ENCODE assay signal across 1 cellular context in the genomic region with DNA sequence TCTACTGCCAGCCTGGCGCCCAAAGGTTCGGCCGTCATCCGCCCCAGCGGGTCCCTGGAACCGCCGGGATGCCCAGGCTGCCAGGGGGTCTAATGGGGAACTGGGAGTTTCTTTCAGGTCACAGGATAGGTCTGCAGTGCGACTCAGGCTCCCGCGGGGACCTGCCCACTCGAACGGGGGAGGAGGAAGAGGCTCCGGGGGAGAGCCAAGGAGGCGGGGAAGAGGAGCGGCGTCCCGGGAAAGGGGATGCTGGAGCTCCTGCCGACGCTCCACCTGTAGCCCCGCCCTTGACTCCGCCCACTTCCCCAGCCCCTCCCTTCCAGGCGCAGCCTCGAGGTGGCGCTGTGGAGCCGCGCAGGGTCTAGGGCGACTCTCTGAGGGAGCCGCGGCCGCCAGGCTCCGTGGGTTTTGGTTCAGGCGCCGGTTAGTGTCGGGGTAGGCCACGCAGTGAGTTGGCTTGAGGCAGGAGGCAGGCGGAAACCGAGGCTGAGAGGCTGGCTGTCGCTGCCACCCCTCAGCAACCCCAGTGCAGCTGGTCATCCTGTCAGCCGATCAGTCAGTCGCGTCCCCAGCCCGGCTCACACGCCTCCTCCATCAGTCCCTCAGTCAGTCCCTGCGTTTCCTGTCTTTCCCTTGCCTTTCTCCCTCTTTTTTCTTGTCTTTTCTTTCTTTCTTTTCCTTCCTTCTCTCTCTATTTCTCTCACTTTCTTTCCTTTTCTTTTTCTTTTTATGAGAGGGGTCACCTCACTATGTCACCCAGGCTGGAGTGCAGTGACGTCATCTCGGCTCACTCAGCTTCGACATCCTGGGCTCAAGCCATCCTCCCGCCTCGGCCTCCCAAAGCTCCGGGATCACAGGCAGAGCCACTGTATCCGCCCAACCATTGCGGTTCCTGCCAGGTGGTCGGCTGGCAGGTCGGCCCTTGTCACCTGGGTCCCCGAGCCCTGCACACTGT.
TF ChIP-seq lines count a peak whose summit lies in the region.

No MANE protein-coding gene starts in this region.

TF ChIP-seq in HEK293, 187 proteins besides CTCF, POLR2A, EP300 and RAD21 (continued from another document and continues in another):
- TF ChIP-seq, protein P1, sequence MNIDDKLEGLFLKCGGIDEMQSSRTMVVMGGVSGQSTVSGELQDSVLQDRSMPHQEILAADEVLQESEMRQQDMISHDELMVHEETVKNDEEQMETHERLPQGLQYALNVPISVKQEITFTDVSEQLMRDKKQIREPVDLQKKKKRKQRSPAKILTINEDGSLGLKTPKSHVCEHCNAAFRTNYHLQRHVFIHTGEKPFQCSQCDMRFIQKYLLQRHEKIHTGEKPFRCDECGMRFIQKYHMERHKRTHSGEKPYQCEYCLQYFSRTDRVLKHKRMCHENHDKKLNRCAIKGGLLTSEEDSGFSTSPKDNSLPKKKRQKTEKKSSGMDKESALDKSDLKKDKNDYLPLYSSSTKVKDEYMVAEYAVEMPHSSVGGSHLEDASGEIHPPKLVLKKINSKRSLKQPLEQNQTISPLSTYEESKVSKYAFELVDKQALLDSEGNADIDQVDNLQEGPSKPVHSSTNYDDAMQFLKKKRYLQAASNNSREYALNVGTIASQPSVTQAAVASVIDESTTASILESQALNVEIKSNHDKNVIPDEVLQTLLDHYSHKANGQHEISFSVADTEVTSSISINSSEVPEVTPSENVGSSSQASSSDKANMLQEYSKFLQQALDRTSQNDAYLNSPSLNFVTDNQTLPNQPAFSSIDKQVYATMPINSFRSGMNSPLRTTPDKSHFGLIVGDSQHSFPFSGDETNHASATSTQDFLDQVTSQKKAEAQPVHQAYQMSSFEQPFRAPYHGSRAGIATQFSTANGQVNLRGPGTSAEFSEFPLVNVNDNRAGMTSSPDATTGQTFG (tag by site-specific recombination; IDR thresholded peaks at IDR 0.05; ENCODE audit: borderline replicate concordance) = no peak
- TF ChIP-seq SCRT1 (tag by site-specific recombination; IDR thresholded peaks at IDR 0.05; ENCODE audit: borderline replicate concordance) (peak; percentile 44; the same call in 1 of the 2 replicates), KLF7 (tag by site-specific recombination; IDR thresholded peaks at IDR 0.05; ENCODE audit: borderline replicate concordance) (no peak), ZNF777 (tag by site-specific recombination; IDR thresholded peaks at IDR 0.05; ENCODE audit: borderline replicate concordance) (peak; percentile 10; the same call in 1 of the 2 replicates), ZNF214 (tag by site-specific recombination; IDR thresholded peaks at IDR 0.05; ENCODE audit: borderline replicate concordance) (no peak), ZNF341 (tag by site-specific recombination; IDR thresholded peaks at IDR 0.05; ENCODE audit: low read depth) (peak; percentile 73), ZNF140 (tag by site-specific recombination; IDR thresholded peaks at IDR 0.05) (no peak), ZNF548 (tag by site-specific recombination; IDR thresholded peaks at IDR 0.05) (peak; percentile 12; the same call in 1 of the 2 replicates), IKZF3 (tag by site-specific recombination; IDR thresholded peaks at IDR 0.05) (peak; percentile 97), ZNF223 (tag by site-specific recombination; IDR thresholded peaks at IDR 0.05) (no peak), SALL2 (tag by site-specific recombination; IDR thresholded peaks at IDR 0.05; ENCODE audit: borderline replicate concordance) (peak; percentile 13; the same call in 1 of the 2 replicates), ZNF366 (tag by site-specific recombination; conservative IDR thresholded peaks at IDR 0.05) (peak; percentile 70), ZNF391 (tag by site-specific recombination; IDR thresholded peaks at IDR 0.05; ENCODE audit: borderline replicate concordance, low read depth) (0 out of 2 replicates have a peak, but pooled peaks have one; percentile 19), HOXA7 (CRISPR knock-in tag; IDR thresholded peaks at IDR 0.05; ENCODE audit: borderline replicate concordance) (no peak), KLF9 (tag by site-specific recombination; IDR thresholded peaks at IDR 0.05; ENCODE audit: low read depth) (peak; percentile 71), ZNF610 (tag by site-specific recombination; IDR thresholded peaks at IDR 0.05; ENCODE audit: borderline replicate concordance) (peak; percentile 89; the same call in 1 of the 2 replicates), ZNF529 (tag by site-specific recombination; IDR thresholded peaks at IDR 0.05; ENCODE audit: insufficient replicate concordance) (no peak), ZNF692 (tag by site-specific recombination; IDR thresholded peaks at IDR 0.05) (no peak), RBAK (tag by site-specific recombination; IDR thresholded peaks at IDR 0.05) (no peak), ZBTB48 (tag by site-specific recombination; IDR thresholded peaks at IDR 0.05) (peak; percentile 72; the same call in 1 of the 2 replicates), ZNF175 (tag by site-specific recombination; IDR thresholded peaks at IDR 0.05) (no peak), HIC1 (tag by site-specific recombination; IDR thresholded peaks at IDR 0.05) (peak; percentile 62; the same call in 1 of the 2 replicates), ZNF48 (tag by site-specific recombination; IDR thresholded peaks at IDR 0.05) (no peak), ZSCAN23 (tag by site-specific recombination; IDR thresholded peaks at IDR 0.05) (peak; percentile 18; the same call in 1 of the 2 replicates), ZNF184 (tag by site-specific recombination; IDR thresholded peaks at IDR 0.05) (no peak), ZNF664 (tag by site-specific recombination; IDR thresholded peaks at IDR 0.05) (no peak), ZNF37A (tag by site-specific recombination; IDR thresholded peaks at IDR 0.05) (no peak), GLIS2 (tag by site-specific recombination; IDR thresholded peaks at IDR 0.05) (peak; percentile 88), SP3 (tag by site-specific recombination; IDR thresholded peaks at IDR 0.05) (peak; percentile 97), ZNF701 (tag by site-specific recombination; IDR thresholded peaks at IDR 0.05) (no peak), EGR2 (tag by site-specific recombination; IDR thresholded peaks at IDR 0.05; ENCODE audit: low read depth) (peak; percentile 86), ZEB2 (tag by site-specific recombination; IDR thresholded peaks at IDR 0.05) (peak; percentile 72), KLF16 (tag by site-specific recombination; IDR thresholded peaks at IDR 0.05) (peak; percentile 76; the same call in 1 of the 2 replicates)
- TF ChIP-seq, protein P2, sequence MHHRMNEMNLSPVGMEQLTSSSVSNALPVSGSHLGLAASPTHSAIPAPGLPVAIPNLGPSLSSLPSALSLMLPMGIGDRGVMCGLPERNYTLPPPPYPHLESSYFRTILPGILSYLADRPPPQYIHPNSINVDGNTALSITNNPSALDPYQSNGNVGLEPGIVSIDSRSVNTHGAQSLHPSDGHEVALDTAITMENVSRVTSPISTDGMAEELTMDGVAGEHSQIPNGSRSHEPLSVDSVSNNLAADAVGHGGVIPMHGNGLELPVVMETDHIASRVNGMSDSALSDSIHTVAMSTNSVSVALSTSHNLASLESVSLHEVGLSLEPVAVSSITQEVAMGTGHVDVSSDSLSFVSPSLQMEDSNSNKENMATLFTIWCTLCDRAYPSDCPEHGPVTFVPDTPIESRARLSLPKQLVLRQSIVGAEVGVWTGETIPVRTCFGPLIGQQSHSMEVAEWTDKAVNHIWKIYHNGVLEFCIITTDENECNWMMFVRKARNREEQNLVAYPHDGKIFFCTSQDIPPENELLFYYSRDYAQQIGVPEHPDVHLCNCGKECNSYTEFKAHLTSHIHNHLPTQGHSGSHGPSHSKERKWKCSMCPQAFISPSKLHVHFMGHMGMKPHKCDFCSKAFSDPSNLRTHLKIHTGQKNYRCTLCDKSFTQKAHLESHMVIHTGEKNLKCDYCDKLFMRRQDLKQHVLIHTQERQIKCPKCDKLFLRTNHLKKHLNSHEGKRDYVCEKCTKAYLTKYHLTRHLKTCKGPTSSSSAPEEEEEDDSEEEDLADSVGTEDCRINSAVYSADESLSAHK (tag by site-specific recombination; IDR thresholded peaks at IDR 0.05) = peak; percentile 63; the same call in 1 of the 2 replicates
- TF ChIP-seq, protein P3, sequence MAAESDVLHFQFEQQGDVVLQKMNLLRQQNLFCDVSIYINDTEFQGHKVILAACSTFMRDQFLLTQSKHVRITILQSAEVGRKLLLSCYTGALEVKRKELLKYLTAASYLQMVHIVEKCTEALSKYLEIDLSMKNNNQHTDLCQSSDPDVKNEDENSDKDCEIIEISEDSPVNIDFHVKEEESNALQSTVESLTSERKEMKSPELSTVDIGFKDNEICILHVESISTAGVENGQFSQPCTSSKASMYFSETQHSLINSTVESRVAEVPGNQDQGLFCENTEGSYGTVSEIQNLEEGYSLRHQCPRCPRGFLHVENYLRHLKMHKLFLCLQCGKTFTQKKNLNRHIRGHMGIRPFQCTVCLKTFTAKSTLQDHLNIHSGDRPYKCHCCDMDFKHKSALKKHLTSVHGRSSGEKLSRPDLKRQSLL (tag by site-specific recombination; IDR thresholded peaks at IDR 0.05) = peak; percentile 98
- TF ChIP-seq, protein P4, sequence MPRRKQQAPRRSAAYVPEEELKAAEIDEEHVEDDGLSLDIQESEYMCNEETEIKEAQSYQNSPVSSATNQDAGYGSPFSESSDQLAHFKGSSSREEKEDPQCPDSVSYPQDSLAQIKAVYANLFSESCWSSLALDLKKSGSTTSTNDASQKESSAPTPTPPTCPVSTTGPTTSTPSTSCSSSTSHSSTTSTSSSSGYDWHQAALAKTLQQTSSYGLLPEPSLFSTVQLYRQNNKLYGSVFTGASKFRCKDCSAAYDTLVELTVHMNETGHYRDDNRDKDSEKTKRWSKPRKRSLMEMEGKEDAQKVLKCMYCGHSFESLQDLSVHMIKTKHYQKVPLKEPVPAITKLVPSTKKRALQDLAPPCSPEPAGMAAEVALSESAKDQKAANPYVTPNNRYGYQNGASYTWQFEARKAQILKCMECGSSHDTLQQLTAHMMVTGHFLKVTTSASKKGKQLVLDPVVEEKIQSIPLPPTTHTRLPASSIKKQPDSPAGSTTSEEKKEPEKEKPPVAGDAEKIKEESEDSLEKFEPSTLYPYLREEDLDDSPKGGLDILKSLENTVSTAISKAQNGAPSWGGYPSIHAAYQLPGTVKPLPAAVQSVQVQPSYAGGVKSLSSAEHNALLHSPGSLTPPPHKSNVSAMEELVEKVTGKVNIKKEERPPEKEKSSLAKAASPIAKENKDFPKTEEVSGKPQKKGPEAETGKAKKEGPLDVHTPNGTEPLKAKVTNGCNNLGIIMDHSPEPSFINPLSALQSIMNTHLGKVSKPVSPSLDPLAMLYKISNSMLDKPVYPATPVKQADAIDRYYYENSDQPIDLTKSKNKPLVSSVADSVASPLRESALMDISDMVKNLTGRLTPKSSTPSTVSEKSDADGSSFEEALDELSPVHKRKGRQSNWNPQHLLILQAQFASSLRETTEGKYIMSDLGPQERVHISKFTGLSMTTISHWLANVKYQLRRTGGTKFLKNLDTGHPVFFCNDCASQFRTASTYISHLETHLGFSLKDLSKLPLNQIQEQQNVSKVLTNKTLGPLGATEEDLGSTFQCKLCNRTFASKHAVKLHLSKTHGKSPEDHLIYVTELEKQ (tag by site-specific recombination; IDR thresholded peaks at IDR 0.05; ENCODE audit: borderline replicate concordance) = no peak
- TF ChIP-seq, protein P5, sequence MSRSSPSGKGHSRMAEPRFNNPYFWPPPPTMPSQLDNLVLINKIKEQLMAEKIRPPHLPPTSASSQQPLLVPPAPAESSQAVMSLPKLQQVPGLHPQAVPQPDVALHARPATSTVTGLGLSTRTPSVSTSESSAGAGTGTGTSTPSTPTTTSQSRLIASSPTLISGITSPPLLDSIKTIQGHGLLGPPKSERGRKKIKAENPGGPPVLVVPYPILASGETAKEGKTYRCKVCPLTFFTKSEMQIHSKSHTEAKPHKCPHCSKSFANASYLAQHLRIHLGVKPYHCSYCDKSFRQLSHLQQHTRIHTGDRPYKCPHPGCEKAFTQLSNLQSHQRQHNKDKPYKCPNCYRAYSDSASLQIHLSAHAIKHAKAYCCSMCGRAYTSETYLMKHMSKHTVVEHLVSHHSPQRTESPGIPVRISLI (tag by site-specific recombination; IDR thresholded peaks at IDR 0.05) = no peak
- TF ChIP-seq, protein P6, sequence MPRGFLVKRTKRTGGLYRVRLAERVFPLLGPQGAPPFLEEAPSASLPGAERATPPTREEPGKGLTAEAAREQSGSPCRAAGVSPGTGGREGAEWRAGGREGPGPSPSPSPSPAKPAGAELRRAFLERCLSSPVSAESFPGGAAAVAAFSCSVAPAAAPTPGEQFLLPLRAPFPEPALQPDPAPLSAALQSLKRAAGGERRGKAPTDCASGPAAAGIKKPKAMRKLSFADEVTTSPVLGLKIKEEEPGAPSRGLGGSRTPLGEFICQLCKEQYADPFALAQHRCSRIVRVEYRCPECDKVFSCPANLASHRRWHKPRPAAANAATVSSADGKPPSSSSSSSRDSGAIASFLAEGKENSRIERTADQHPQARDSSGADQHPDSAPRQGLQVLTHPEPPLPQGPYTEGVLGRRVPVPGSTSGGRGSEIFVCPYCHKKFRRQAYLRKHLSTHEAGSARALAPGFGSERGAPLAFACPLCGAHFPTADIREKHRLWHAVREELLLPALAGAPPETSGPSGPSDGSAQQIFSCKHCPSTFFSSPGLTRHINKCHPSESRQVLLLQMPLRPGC (tag by site-specific recombination; IDR thresholded peaks at IDR 0.05) = no peak
